ENCODE assay signal across 23 cellular contexts in the genomic region with DNA sequence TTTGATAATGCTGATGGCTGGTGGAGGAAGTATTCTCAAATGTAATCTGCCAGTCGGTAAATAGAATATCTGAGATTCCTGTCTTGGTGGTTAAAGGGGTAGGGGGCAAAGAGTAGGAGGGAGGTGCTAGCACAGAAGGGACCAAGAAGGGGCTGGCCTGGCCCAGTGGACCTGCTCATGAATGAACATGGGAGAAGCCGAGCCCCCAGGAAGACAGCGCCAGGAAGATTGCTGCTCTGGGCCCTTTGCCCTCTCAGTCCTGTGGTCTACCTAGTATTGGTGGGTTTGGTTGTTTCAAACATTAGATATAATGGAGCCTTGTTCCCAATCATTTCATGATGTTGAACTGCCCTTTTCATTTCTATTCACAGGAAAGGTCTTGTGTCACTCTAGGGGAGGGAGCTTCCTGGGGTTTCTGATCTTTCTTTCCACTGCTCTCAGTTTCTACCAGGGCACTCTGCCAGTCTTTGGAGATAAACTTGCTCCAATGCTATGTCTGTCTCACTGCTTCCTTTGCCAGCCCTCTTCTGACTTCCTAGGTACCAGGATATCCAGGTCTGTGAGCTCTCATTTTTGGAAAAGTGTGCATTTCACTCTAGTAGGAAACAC.
"Had no signal": no experiment of that assay in that cellular context is flagged by ENCODE, and none has a peak within 500 bp of the region (broad histone marks: within the 10 kb centered on the region; RNA-seq: fewer than 3 reads in every experiment).

No MANE protein-coding gene starts in this region.

- H3K4me3 ChIP-seq: cardiac muscle cell, hepatocyte, lung, transverse colon, uterus had no signal

- DNase-seq: activated CD4-positive, alpha-beta memory T cell treated with anti-CD3 and anti-CD28 coated beads, Interleukin-2, amount 10 ng/mL, durations not matched to agents 7 days and 5 days; activated CD4-positive, alpha-beta T cell treated with anti-CD3 and anti-CD28 coated beads for 48 hours; activated CD4-positive, CD25-positive, alpha-beta regulatory T cell; activated CD8-positive, alpha-beta memory T cell treated with anti-CD3 and anti-CD28 coated beads, Interleukin-2, amount 10 ng/mL, durations not matched to agents 7 days and 5 days; activated naive CD4-positive, alpha-beta T cell; activated naive CD8-positive, alpha-beta T cell treated with anti-CD3 and anti-CD28 coated beads for 36 hours; amygdala; left cardiac atrium; midbrain; nephron progenitor cell; occipital lobe; retina; stimulated activated CD4-positive, alpha-beta T cell treated with anti-CD3 and anti-CD28 coated beads, Interleukin-2, amount 100 ng/mL, for 24 hours; stimulated activated naive CD8-positive, alpha-beta T cell treated with anti-CD3 and anti-CD28 coated beads, Interleukin-15, Interleukin-2, amounts not matched to agents 100 U/mL and 50 U/mL, for 24 hours; SW 1271; T-helper 2 cell; transverse colon; uterus had no signal

- H3K4me2 ChIP-seq: hepatocyte had no signal

- H3K9me3 ChIP-seq: transverse colon, uterus had no signal

- H3K4me1 ChIP-seq: uterus had no signal

- H3K36me3 ChIP-seq: cardiac muscle cell, transverse colon had no signal

- H3K27ac ChIP-seq: cardiac muscle cell, hepatocyte, transverse colon, uterus had no signal

- H3K27me3 ChIP-seq: hepatocyte, transverse colon, uterus had no signal

- ATAC-seq: activated CD8-positive, alpha-beta memory T cell treated with anti-CD3 and anti-CD28 coated beads, Interleukin-2, amount 10 ng/mL, durations not matched to agents 7 days and 5 days; activated T-helper 17 cell treated with anti-CD3 and anti-CD28 coated beads, Interleukin-2, amount 50 U/mL, for 72 hours; esophagus mucosa; stimulated activated naive CD8-positive, alpha-beta T cell treated with anti-CD3 and anti-CD28 coated beads, Interleukin-15, Interleukin-2, amounts not matched to agents 100 U/mL and 50 U/mL, for 24 hours had no signal

- H2AFZ ChIP-seq: hepatocyte had no signal
